10 cellular contexts compared by ENCODE assay signal in genomic region chr17:49231563-49231894, GRCh38. TPM values are rescaled to one million over a fixed set of nuclear protein-coding genes. Genes with fewer than 3 reads are reported as not detected.
A peak's percentile ranks its signal among the peaks of the same experiment; 100 is the strongest.
DNase-seq lines count a peak whose midpoint lies in the region; ATAC-seq and TF ChIP-seq lines count a peak whose summit lies in the region.
"Had no signal": no experiment of that assay in that cellular context is flagged by ENCODE, and none has a peak within 500 bp of the region (broad histone marks: within the 10 kb centered on the region; RNA-seq: fewer than 3 reads in every experiment).

No MANE protein-coding gene starts in this region.

- no peaks in the 10 kb centered on the region for H3K9me2 ChIP-seq in OCI-LY7 (ENCODE audit: insufficient read depth, low read length)

- no TSS peak for BruUV-seq in OCI-LY7 (replicated peaks; lab: Mats Ljungman, UMichigan)

- H3K79me2 ChIP-seq in OCI-LY7 (ENCODE audit: insufficient read depth, low read depth, low read length) (no peaks in the 10 kb centered on the region), smooth muscle cell (ENCODE audit: low read depth) (no peaks in the 10 kb centered on the region)

- TF ChIP-seq CTCF in OCI-LY7 (conservative IDR thresholded peaks at IDR 0.05; ENCODE audit: low read length) (no peak), endodermal cell (conservative IDR thresholded peaks at IDR 0.05) (no peak), smooth muscle cell (IDR thresholded peaks at IDR 0.05; ENCODE audit: borderline replicate concordance, insufficient read depth, poor library complexity, severe bottlenecking) (no peak)

- no peaks in the 10 kb centered on the region for H3K9me3 Mint-ChIP-seq in activated T-cell treated with anti-CD3 and anti-CD28 coated beads, Interleukin-2, amount 50 U/mL, for 72 hours
- H3K9me3 Mint-ChIP-seq in endodermal cell = no peaks in the 10 kb centered on the region

- H3F3A ChIP-seq in smooth muscle cell (ENCODE audit: low read depth) = no peaks in the 10 kb centered on the region

- DNase-seq in activated T-cell treated with anti-CD3 and anti-CD28 coated beads, Interleukin-2, amount 50 U/mL, for 72 hours = no peak
- DNase-seq in activated T-cell treated with anti-CD3 and anti-CD28 coated beads, Interleukin-2, amount 50 U/mL, for 1 hour = no peak
- DNase-seq in OCI-LY7 (ENCODE audit: low spot score) = no peak
- no peak for DNase-seq in endodermal cell
- DNase-seq in smooth muscle cell (lab: John Stamatoyannopoulos, UW; ENCODE audit: unreplicated experiment) = no peak
- DNase-seq in hepatic stellate cell (ENCODE audit: low spot score) = no peak
- DNase-seq in stimulated activated CD4-positive, alpha-beta T cell treated with anti-CD3 and anti-CD28 coated beads, Interleukin-1b, Interleukin-23, amount 100 ng/mL, for 48 hours = no peak
- DNase-seq: tibial artery had no signal

- CTCF ChIA-PET in OCI-LY7 (lab: Charles Lee; ENCODE audit: unreplicated experiment) = interaction anchor here (0.9 kb wide), 1 partner anchor 49 kb away, joined by 3 read pairs; no protein-coding TSS in a partner anchor

- H3K36me3 ChIP-seq in OCI-LY7 (ENCODE audit: insufficient read depth, low read length) (no peaks in the 10 kb centered on the region), endodermal cell (ENCODE audit: control insufficient read depth, insufficient read depth, low read length) (no peaks in the 10 kb centered on the region), smooth muscle cell (ENCODE audit: low read depth) (no peaks in the 10 kb centered on the region)
- H3K36me3 ChIP-seq: tibial artery had no signal

- peak overlapping the region; percentile 67 for H3K4me3 ChIP-seq in OCI-LY7 (ENCODE audit: low read depth, low read length, poor library complexity, severe bottlenecking)
- H3K4me3 ChIP-seq in endodermal cell (ENCODE audit: low read length) = peak overlapping the region; percentile 93
- H3K4me3 ChIP-seq in smooth muscle cell = peak overlapping the region; percentile 66

- peaks cover 43% of the 10 kb centered on the region for H3K27me3 Mint-ChIP-seq in activated T-cell treated with anti-CD3 and anti-CD28 coated beads, Interleukin-2, amount 50 U/mL, for 72 hours (ENCODE audit: low read depth)
- H3K27me3 Mint-ChIP-seq in endodermal cell (ENCODE audit: insufficient read depth) = peaks cover 55% of the 10 kb centered on the region

- peak overlapping the region; percentile 88 for H3K4me2 ChIP-seq in OCI-LY7 (ENCODE audit: low read length)
- peak overlapping the region; percentile 90 for H3K4me2 ChIP-seq in smooth muscle cell

- H2AFZ ChIP-seq in OCI-LY7 (ENCODE audit: low read length) = no peak overlapping the region
- peak overlapping the region; percentile 91 for H2AFZ ChIP-seq in smooth muscle cell (ENCODE audit: low read depth)

- peak overlapping the region; percentile 80 to 87 for H3K4me3 Mint-ChIP-seq in activated T-cell treated with anti-CD3 and anti-CD28 coated beads, Interleukin-2, amount 50 U/mL, for 72 hours
- peak overlapping the region; percentile 61 for H3K4me3 Mint-ChIP-seq in endodermal cell

- H3K4me1 Mint-ChIP-seq in activated T-cell treated with anti-CD3 and anti-CD28 coated beads, Interleukin-2, amount 50 U/mL, for 72 hours (ENCODE audit: low read depth) = peaks cover 22% of the 10 kb centered on the region
- H3K4me1 Mint-ChIP-seq in endodermal cell = peaks cover 18% of the 10 kb centered on the region

- WGBS in endodermal cell (ENCODE audit: insufficient coverage in 1 of 2, insufficient read length in 1 of 2), 2 experiments = 76% methylated on average over 5 to 7 of the region's 7 CpGs
- 79% methylated on average over 7 of the region's 7 CpGs for WGBS in smooth muscle cell (ENCODE audit: low lambda C conversion rate)

- no peak for ATAC-seq in activated T-cell treated with anti-CD3 and anti-CD28 coated beads, Interleukin-2, amount 50 U/mL, for 72 hours (replicated peaks in 1 of 2)
- no peak for ATAC-seq in GM21515 (IDR thresholded peaks at IDR 0.05; ENCODE audit: unreplicated experiment)

- intact Hi-C loops in OCI-LY7 (cut with micrococcal nuclease; ENCODE audit: unreplicated experiment) = loop anchor here (5.0 kb wide), 1 partner anchor 161 kb away; no protein-coding TSS in a partner anchor

- no peak overlapping the region for H3K9ac ChIP-seq in endodermal cell (ENCODE audit: extremely low read depth, low read length, poor library complexity, severe bottlenecking)
- no peak overlapping the region for H3K9ac ChIP-seq in smooth muscle cell (ENCODE audit: low read depth)

- no peaks in the 10 kb centered on the region for H3K36me3 Mint-ChIP-seq in activated T-cell treated with anti-CD3 and anti-CD28 coated beads, Interleukin-2, amount 50 U/mL, for 72 hours (ENCODE audit: insufficient read depth in 2 of 2)
- no peaks in the 10 kb centered on the region for H3K36me3 Mint-ChIP-seq in endodermal cell (ENCODE audit: low read depth)

- H3K4me1 ChIP-seq in OCI-LY7 (ENCODE audit: insufficient read depth, low read length, poor library complexity, severe bottlenecking) = peaks cover 9% of the 10 kb centered on the region
- peaks cover 5% of the 10 kb centered on the region for H3K4me1 ChIP-seq in endodermal cell (ENCODE audit: control insufficient read depth, insufficient read depth, low read length)
- no peaks in the 10 kb centered on the region for H3K4me1 ChIP-seq in smooth muscle cell (ENCODE audit: low read depth)

- no peak overlapping the region for H3K27ac ChIP-seq in OCI-LY7 (ENCODE audit: low read depth, low read length, poor library complexity, severe bottlenecking)
- H3K27ac ChIP-seq in endodermal cell (ENCODE audit: low read depth, low read length) = no peak overlapping the region
- no peak overlapping the region for H3K27ac ChIP-seq in smooth muscle cell (ENCODE audit: low read depth)
- H3K27ac ChIP-seq: tibial artery had no signal

- no peaks in the 10 kb centered on the region for H3K9me3 ChIP-seq in OCI-LY7 (ENCODE audit: low read length)
- no peaks in the 10 kb centered on the region for H3K9me3 ChIP-seq in endodermal cell (ENCODE audit: control insufficient read depth, low read length)
- no peaks in the 10 kb centered on the region for H3K9me3 ChIP-seq in smooth muscle cell (replicated peaks; ENCODE audit: low read depth)
- H3K9me3 ChIP-seq: tibial artery had no signal

- H4K20me1 ChIP-seq in OCI-LY7 (ENCODE audit: insufficient read depth, low read length) (no peaks in the 10 kb centered on the region), smooth muscle cell (ENCODE audit: low read depth) (no peaks in the 10 kb centered on the region)

- H3K27me3 ChIP-seq in endodermal cell (ENCODE audit: control insufficient read depth, insufficient read depth, low read length, poor library complexity, severe bottlenecking) (peaks cover 20% of the 10 kb centered on the region), smooth muscle cell (ENCODE audit: low read depth) (peaks cover under 1% of the 10 kb centered on the region)

- H3K27ac Mint-ChIP-seq in activated T-cell treated with anti-CD3 and anti-CD28 coated beads, Interleukin-2, amount 50 U/mL, for 72 hours = no peak overlapping the region
- H3K27ac Mint-ChIP-seq in endodermal cell = no peak overlapping the region

- POLR2A ChIA-PET in OCI-LY7 (lab: Charles Lee) = no interaction called here

RNA-seq across cellular contexts. Expression of gene PHOSPHO1, which starts 0.9 kb away (rescaled TPM):
- under 1 TPM in 1 of 2 donors, not detected in 1; 0.29 TPM for total RNA-seq in activated T-cell treated with anti-CD3 and anti-CD28 coated beads, Interleukin-2, amount 50 U/mL, for 72 hours
- total RNA-seq in OCI-LY7 (2014; rRNA removed; shearing (Covaris generic)) = not detected in 2 replicates
- total RNA-seq in OCI-LY7 (2022) = not detected in 2 replicates
- 1 to 10 TPM in 1 of 2 donors, under 1 TPM in 1; 0.82 to 1.3 TPM for total RNA-seq in endodermal cell
- 0.43 TPM for polyA plus RNA-seq in endodermal cell (2013, experiment 1 of 2)
- polyA plus RNA-seq in endodermal cell (2013, experiment 2 of 2) = 0.87 TPM
- 3.0 and 4.1 TPM in 2 replicates for total RNA-seq in smooth muscle cell
- 4.2 and 8.7 TPM in 2 replicates for polyA plus RNA-seq in smooth muscle cell
- total RNA-seq: epithelial cell of proximal tubule had no signal

RNA-seq across cellular contexts. Expression of gene ABI3, which starts 21.0 kb away (rescaled TPM):
- 10 to 100 TPM; 27.9 to 32.4 TPM for total RNA-seq in activated T-cell treated with anti-CD3 and anti-CD28 coated beads, Interleukin-2, amount 50 U/mL, for 72 hours
- total RNA-seq in OCI-LY7 (2014; rRNA removed; shearing (Covaris generic)) = 16.8 and 24.0 TPM in 2 replicates
- total RNA-seq in OCI-LY7 (2022) (23.6 and 29.5 TPM in 2 replicates), endodermal cell (1 to 10 TPM in 1 of 2 donors, under 1 TPM in 1; 0.58 to 1.7 TPM), smooth muscle cell (0.22 and 1.9 TPM in 2 replicates)
- 0.64 TPM for polyA plus RNA-seq in endodermal cell (2013, experiment 1 of 2)
- polyA plus RNA-seq in endodermal cell (2013, experiment 2 of 2) = 0.83 TPM
- 0.67 and 1.7 TPM in 2 replicates for polyA plus RNA-seq in smooth muscle cell

RNA-seq across cellular contexts. Expression of gene GNGT2, which starts 21.2 kb away (rescaled TPM):
- total RNA-seq in activated T-cell treated with anti-CD3 and anti-CD28 coated beads, Interleukin-2, amount 50 U/mL, for 72 hours = 10 to 100 TPM; 24.6 to 27.5 TPM
- total RNA-seq in OCI-LY7 (2014; rRNA removed; shearing (Covaris generic)) = 13.3 and 15.4 TPM in 2 replicates
- 32.6 and 33.4 TPM in 2 replicates for total RNA-seq in OCI-LY7 (2022)
- 1 to 10 TPM in 1 of 2 donors, not detected in 1; 1.1 TPM for total RNA-seq in endodermal cell
- not detected for polyA plus RNA-seq in endodermal cell (2013, experiment 1 of 2)
- polyA plus RNA-seq in endodermal cell (2013, experiment 2 of 2) = 1.1 TPM
- total RNA-seq in smooth muscle cell = 0.81 TPM in 1 of 2 replicates, not detected in the other
- 0.44 and 0.75 TPM in 2 replicates for polyA plus RNA-seq in smooth muscle cell
